In the genomic region with DNA sequence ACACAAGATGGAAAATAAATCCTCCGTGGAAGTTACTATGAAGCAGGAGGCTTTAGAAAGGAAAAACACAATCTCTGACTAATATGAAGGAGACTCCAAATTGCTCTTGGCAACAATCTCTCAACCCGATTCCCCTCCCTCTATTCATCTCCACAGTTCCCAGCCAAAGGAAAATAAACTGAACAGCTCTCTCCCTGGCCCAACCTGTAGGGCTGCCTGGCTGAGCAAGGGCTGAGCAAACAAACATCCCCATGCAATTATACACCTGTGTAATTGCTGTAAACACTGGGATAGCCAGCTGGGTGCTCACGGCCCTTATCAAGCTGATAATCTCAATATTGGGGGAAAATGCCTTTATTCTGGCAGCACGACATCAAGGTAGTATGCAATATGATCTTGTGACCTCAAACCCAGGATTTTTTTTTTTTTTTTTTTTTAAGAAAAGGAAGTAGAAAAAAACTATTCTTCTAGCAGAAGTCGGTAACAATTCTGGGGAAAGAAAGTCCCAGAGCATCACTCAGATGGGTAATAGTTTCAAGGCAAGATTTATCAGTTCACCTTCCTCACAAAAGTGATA, we compare ENCODE assay signal across 12 cellular contexts.
DNase-seq lines count a peak whose midpoint lies in the region; ATAC-seq and TF ChIP-seq lines count a peak whose summit lies in the region.
"Had no signal": no experiment of that assay in that cellular context is flagged by ENCODE, and none has a peak within 500 bp of the region (broad histone marks: within the 10 kb centered on the region; RNA-seq: fewer than 3 reads in every experiment).

No MANE protein-coding gene starts in this region.

- H3K36me3 Mint-ChIP-seq in CD8-positive, alpha-beta memory T cell: no peaks in the 10 kb centered on the region

- no peak overlapping the region for H3K4me3 ChIP-seq in RWPE2 (ENCODE audit: severe bottlenecking)
- no peak overlapping the region for H3K4me3 ChIP-seq in CD8-positive, alpha-beta memory T cell (ENCODE audit: low read length)

- peaks cover 4 to 19% (median 5%) of the 10 kb centered on the region in 3 donors for H3K4me1 Mint-ChIP-seq in CD8-positive, alpha-beta memory T cell

- H3K4me3 Mint-ChIP-seq in CD8-positive, alpha-beta memory T cell: no peak overlapping the region
- H3K4me3 Mint-ChIP-seq: dendritic cell treated with granulocyte-macrophage colony-stimulating factor and Interleukin-4, amounts not matched to agents 40 ng/mL and 50 ng/mL, for 4 days; T-helper 17 cell had no signal

- POLR2A ChIA-PET in CD8-positive, alpha-beta memory T cell (lab: Charles Lee): no interaction called here

- H3K27me3 Mint-ChIP-seq in CD8-positive, alpha-beta memory T cell: peaks cover 22 to 46% of the 10 kb centered on the region in 2 donors

- H3K4me1 ChIP-seq in RWPE2 (ENCODE audit: insufficient read depth, poor library complexity, severe bottlenecking): peaks cover 2% of the 10 kb centered on the region
- no peaks in the 10 kb centered on the region for H3K4me1 ChIP-seq in CD8-positive, alpha-beta memory T cell (ENCODE audit: insufficient read depth, low read length)

- no peak for TF ChIP-seq CTCF in RWPE2 (IDR thresholded peaks at IDR 0.05; ENCODE audit: poor library complexity, severe bottlenecking)

- CTCF ChIA-PET in CD8-positive, alpha-beta memory T cell (lab: Charles Lee): no interaction called here

- ATAC-seq in RWPE2 (ENCODE audit: low read depth) (peak; percentile 83), HG03045 (IDR thresholded peaks at IDR 0.05; ENCODE audit: unreplicated experiment) (no peak)
- ATAC-seq: T-helper 17 cell had no signal

- H3K9me3 Mint-ChIP-seq in CD8-positive, alpha-beta memory T cell: no peaks in the 10 kb centered on the region
- H3K9me3 Mint-ChIP-seq: dendritic cell treated with granulocyte-macrophage colony-stimulating factor and Interleukin-4, amounts not matched to agents 40 ng/mL and 50 ng/mL, for 4 days had no signal

- no peaks in the 10 kb centered on the region for H3K9me3 ChIP-seq in RWPE2 (ENCODE audit: severe bottlenecking)
- no peaks in the 10 kb centered on the region for H3K9me3 ChIP-seq in CD8-positive, alpha-beta memory T cell (ENCODE audit: low read length)

- H3K27ac ChIP-seq in RWPE2 (ENCODE audit: poor library complexity, severe bottlenecking): no peak overlapping the region
- H3K27ac ChIP-seq in CD8-positive, alpha-beta memory T cell (ENCODE audit: low read depth, low read length): no peak overlapping the region

- DNase-seq in Ammon's horn (ENCODE audit: low spot score) (peak; percentile 24), NCI-H1417 (lab: John Stamatoyannopoulos, UW) (peak; percentile 59 to 98 (median 88)), RWPE2 (ENCODE audit: low spot score) (no peak), left kidney (ENCODE audit: low read depth, low spot score) (peak; percentile 72), hippocampal formation (lab: John Stamatoyannopoulos, UW) (no peak), EL (no peak)
- no peak for DNase-seq in CD8-positive, alpha-beta memory T cell
- DNase-seq: activated T-cell treated with anti-CD3 and anti-CD28 coated beads, Interleukin-2, amount 50 U/mL, for 48 hours; nucleus accumbens; T-helper 17 cell had no signal

- H3K27ac Mint-ChIP-seq in CD8-positive, alpha-beta memory T cell: no peak overlapping the region
- H3K27ac Mint-ChIP-seq: dendritic cell treated with granulocyte-macrophage colony-stimulating factor and Interleukin-4, amounts not matched to agents 40 ng/mL and 50 ng/mL, for 4 days; T-helper 17 cell had no signal

- no peaks in the 10 kb centered on the region for H3K36me3 ChIP-seq in RWPE2 (ENCODE audit: low read depth)
- no peaks in the 10 kb centered on the region for H3K36me3 ChIP-seq in CD8-positive, alpha-beta memory T cell (ENCODE audit: insufficient read depth, low read length)

- peaks cover 36% of the 10 kb centered on the region for H3K27me3 ChIP-seq in RWPE2 (ENCODE audit: insufficient read depth, poor library complexity, severe bottlenecking)
- peaks cover 8% of the 10 kb centered on the region for H3K27me3 ChIP-seq in CD8-positive, alpha-beta memory T cell (ENCODE audit: insufficient read depth, low read length, poor library complexity, severe bottlenecking)

Comparison
In these comparisons a context has a peak if more than half of its experiments do, and no peak if none do; other contexts are left out.
1. DNase-seq: peak in Ammon's horn (single experiment), NCI-H1417 (3 of 3) and left kidney (single experiment); none in RWPE2 (single experiment), hippocampal formation (0 of 2), CD8-positive, alpha-beta memory T cell (0 of 5) and EL (single experiment).